Comparison of ENCODE assay signal across 12 cellular contexts in the genomic region with DNA sequence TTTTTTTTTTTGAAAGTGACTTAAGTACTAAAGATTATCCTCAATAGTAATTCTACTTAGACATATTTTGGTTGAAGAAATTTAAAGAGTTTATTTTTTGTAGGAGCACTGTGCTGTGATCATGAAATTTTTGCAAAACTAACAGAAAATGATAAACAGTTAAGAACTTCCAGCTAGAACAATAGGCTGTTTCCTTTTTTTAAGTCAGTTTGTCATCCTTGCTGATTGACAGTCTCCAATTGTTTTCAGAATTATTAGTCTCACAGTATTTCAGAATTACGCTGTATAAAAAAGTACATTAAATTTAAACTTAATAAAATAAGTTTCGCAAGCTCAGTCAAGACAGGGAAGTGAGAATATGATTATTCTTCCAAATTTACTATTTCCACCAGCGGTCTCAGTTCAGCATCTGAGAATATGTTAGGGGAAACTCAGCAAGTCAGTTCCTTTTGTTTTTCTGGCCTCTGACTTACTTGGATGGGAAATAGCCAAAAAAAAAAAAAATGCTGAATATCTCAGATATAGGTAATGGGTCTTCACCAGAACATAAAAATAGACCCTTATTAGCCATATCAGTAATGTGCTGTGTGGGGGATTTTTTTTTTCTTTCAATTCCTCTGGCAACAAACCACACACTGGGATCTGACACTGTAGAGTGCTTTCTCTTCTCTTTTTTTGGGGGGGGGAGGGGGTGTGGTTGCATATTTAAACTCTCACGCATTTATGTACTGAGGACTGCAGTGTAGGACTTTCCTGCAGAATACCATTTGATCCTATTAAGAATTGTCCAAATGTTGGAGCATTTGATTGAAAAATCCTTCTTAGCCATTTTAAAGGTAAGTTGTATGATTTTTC. TPM values are rescaled to one million over a fixed set of nuclear protein-coding genes. Genes with fewer than 3 reads are reported as not detected.
A peak's percentile ranks its signal among the peaks of the same experiment; 100 is the strongest.
DNase-seq lines count a peak whose midpoint lies in the region; ATAC-seq and TF ChIP-seq lines count a peak whose summit lies in the region.
"Had no signal": no experiment of that assay in that cellular context is flagged by ENCODE, and none has a peak within 500 bp of the region (broad histone marks: within the 10 kb centered on the region; RNA-seq: fewer than 3 reads in every experiment).

TSS of gene CD36 (plus strand) at position 732 of the 855 bp plus-strand sequence. CDS start 8,099 bp downstream, outside the sequence.

- H3K4me1 ChIP-seq in body of pancreas (no peaks in the 10 kb centered on the region), HAP-1 (peaks cover 3% of the 10 kb centered on the region; the same call in 1 of the 2 replicates)

- H3K4me3 ChIP-seq in body of pancreas (no peak within 1 kb of the TSS), HAP-1 (no peak within 1 kb of the TSS)

- no peak within 1 kb of the TSS for H3K27ac ChIP-seq in body of pancreas

- H3K27me3 ChIP-seq in body of pancreas (no peaks in the 10 kb centered on the region), HAP-1 (ENCODE audit: low read depth) (no peaks in the 10 kb centered on the region)

- DNase-seq in body of pancreas (no peak), occipital lobe (lab: John Stamatoyannopoulos, UW) (no peak), anterior cingulate cortex (lab: John Stamatoyannopoulos, UW) (no peak), NCI-H1930 (lab: John Stamatoyannopoulos, UW) (no peak), NCI-H1417 (lab: John Stamatoyannopoulos, UW) (no peak), HAP-1 (ENCODE audit: low spot score in 2 of 2) (no peak)
- DNase-seq: CD4-positive, CD25-positive, alpha-beta regulatory T cell; HFFc6; NCI-H226 had no signal

- H3K9me3 ChIP-seq in body of pancreas, result no peaks in the 10 kb centered on the region
- H3K9me3 ChIP-seq in HAP-1, result no peaks in the 10 kb centered on the region

- in situ Hi-C loops in HAP-1 (cut with MboI; ENCODE audit: low sequenced_read_pairs), result no loop called here

- no peak for TF ChIP-seq CTCF in body of pancreas (IDR thresholded peaks at IDR 0.05)

- TF ChIP-seq POLR2A in body of pancreas (IDR thresholded peaks at IDR 0.05), result no peak

- H3K36me3 ChIP-seq in body of pancreas (replicated peaks in 1 of 2; ENCODE audit: insufficient read depth in 1 of 2, low read depth in 2 of 2) (no peaks in the 10 kb centered on the region), HAP-1 (replicated peaks) (no peaks in the 10 kb centered on the region)

- intact Hi-C loops in body of pancreas (cut with DNase I), result no loop called here

- 87 to 91% methylated on average over 4 of the region's 4 CpGs for WGBS in body of pancreas, 2 donors

- ATAC-seq in GM18508 (IDR thresholded peaks at IDR 0.05; ENCODE audit: insufficient read depth, unreplicated experiment) (peak; percentile 89), HG03066 (IDR thresholded peaks at IDR 0.05; ENCODE audit: low read depth, unreplicated experiment) (peak; percentile 75), body of pancreas (no peak)

RNA-seq across cellular contexts. Expression of gene CD36, which starts in this region (rescaled TPM):
- 100 to 1,000 TPM in 1 of 2 donors, 10 to 100 TPM in 1; 76.0 to 120 TPM for total RNA-seq in body of pancreas
- total RNA-seq in occipital lobe, result 34.0 TPM
- total RNA-seq: activated CD8-positive, alpha-beta memory T cell treated with anti-CD3 and anti-CD28 coated beads for 36 hours had no signal
